In genomic region chr16:75572859-75573542, GRCh38 we compare ENCODE assay signal across 1 cellular context.
TF ChIP-seq lines count a peak whose summit lies in the region.

No MANE protein-coding gene starts in this region.

TF ChIP-seq in HepG2, 621 proteins besides CTCF, POLR2A, EP300 and RAD21:
- TF ChIP-seq ZNF572 (CRISPR knock-in tag; IDR thresholded peaks at IDR 0.05) (no peak), FOXO4 (CRISPR knock-in tag; conservative IDR thresholded peaks at IDR 0.05) (0 out of 2 replicates have a peak, but pooled peaks have one; percentile 52)
TF ChIP-seq in HepG2: peak in this region for 1.
